ENCODE assay signal across 9 cellular contexts in genomic region chr1:79040424-79041089, GRCh38. TPM values are rescaled to one million over a fixed set of nuclear protein-coding genes. Genes with fewer than 3 reads are reported as not detected.
DNase-seq lines count a peak whose midpoint lies in the region; ATAC-seq and TF ChIP-seq lines count a peak whose summit lies in the region.
"Had no signal": no experiment of that assay in that cellular context is flagged by ENCODE, and none has a peak within 500 bp of the region (broad histone marks: within the 10 kb centered on the region; RNA-seq: fewer than 3 reads in every experiment).

No MANE protein-coding gene starts in this region.

- no peak for TF ChIP-seq POLR2A in thyroid gland (IDR thresholded peaks at IDR 0.05)

- H3K36me3 ChIP-seq in thyroid gland (no peaks in the 10 kb centered on the region), tibial artery (no peaks in the 10 kb centered on the region)

- no peaks in the 10 kb centered on the region for H3K27me3 Mint-ChIP-seq in CD4-positive, alpha-beta T cell

- no peak for ATAC-seq in CD4-positive, alpha-beta T cell (ENCODE audit: poor library complexity)
- ATAC-seq in GM19438 (IDR thresholded peaks at IDR 0.05; ENCODE audit: low read depth, unreplicated experiment) (peak; percentile 60), HG03175 (IDR thresholded peaks at IDR 0.05; ENCODE audit: unreplicated experiment) (peak; percentile 82)

- H3K4me3 ChIP-seq in thyroid gland (replicated peaks in 1 of 3) (no peak overlapping the region), tibial artery (peak overlapping the region in 1 of 2 donors; percentile 20)

- H3K36me3 Mint-ChIP-seq in CD4-positive, alpha-beta T cell (ENCODE audit: low read depth) = no peaks in the 10 kb centered on the region

- CTCF ChIA-PET in CD4-positive, alpha-beta T cell (lab: Charles Lee) = no interaction called here

- peak overlapping the region; percentile 3 for H3K4me3 Mint-ChIP-seq in CD4-positive, alpha-beta T cell

- no peaks in the 10 kb centered on the region for H3K4me1 Mint-ChIP-seq in CD4-positive, alpha-beta T cell (ENCODE audit: low read depth)
- H3K4me1 Mint-ChIP-seq: naive B cell had no signal

- peaks cover 11% of the 10 kb centered on the region for H3K9me3 Mint-ChIP-seq in CD4-positive, alpha-beta T cell

- H3K27me3 ChIP-seq in CD4-positive, alpha-beta T cell (ENCODE audit: control insufficient read depth, insufficient read depth, low read length) = no peaks in the 10 kb centered on the region
- no peaks in the 10 kb centered on the region for H3K27me3 ChIP-seq in thyroid gland
- no peaks in the 10 kb centered on the region for H3K27me3 ChIP-seq in tibial artery

- H3K27ac ChIP-seq in CD4-positive, alpha-beta T cell (ENCODE audit: low read depth, low read length) = no peak overlapping the region
- H3K27ac ChIP-seq in thyroid gland (no peak overlapping the region), tibial artery (no peak overlapping the region)

- no peak overlapping the region for H3K27ac Mint-ChIP-seq in CD4-positive, alpha-beta T cell

- H3K4me1 ChIP-seq in thyroid gland (no peaks in the 10 kb centered on the region), tibial artery (no peaks in the 10 kb centered on the region)

- WGBS in thyroid gland, 2 donors = 56 to 68% methylated on average over 10 of the region's 10 CpGs

- H3K9me3 ChIP-seq in CD4-positive, alpha-beta T cell (ENCODE audit: control insufficient read depth, low read length) = peaks cover 5% of the 10 kb centered on the region
- H3K9me3 ChIP-seq in thyroid gland (no peaks in the 10 kb centered on the region), tibial artery (peaks cover 0 to 9% (median 0%) of the 10 kb centered on the region in 3 donors)

- intact Hi-C loops in CD4-positive, alpha-beta T cell (cut with DNase I, micrococcal nuclease) = no loop called here
- intact Hi-C loops in thyroid gland (cut with DNase I) = no loop called here
- intact Hi-C loops in tibial artery (cut with DNase I; ENCODE audit: low total_unique reads) = no loop called here

- TF ChIP-seq CTCF in CD4-positive, alpha-beta T cell (IDR thresholded peaks at IDR 0.05) = no peak
- TF ChIP-seq CTCF in thyroid gland (IDR thresholded peaks at IDR 0.05) (no peak), tibial artery (IDR thresholded peaks at IDR 0.05) (no peak)

- POLR2A ChIA-PET in CD4-positive, alpha-beta T cell (lab: Charles Lee) = no interaction called here

- DNase-seq in CD4-positive, alpha-beta T cell = no peak
- DNase-seq in dedifferentiated amniotic fluid mesenchymal stem cell (ENCODE audit: extremely low spot score) = peak; percentile 17
- DNase-seq in OCI-M2 (lab: John Stamatoyannopoulos, UW; ENCODE audit: unreplicated experiment) = no peak
- DNase-seq in thyroid gland = no peak
- no peak for DNase-seq in tibial artery
- no peak for DNase-seq in globus pallidus (ENCODE audit: low spot score)
- DNase-seq: naive B cell had no signal

RNA-seq across cellular contexts. Expression of gene ADGRL4, which starts 34.0 kb away (rescaled TPM):
- not detected for total RNA-seq in CD4-positive, alpha-beta T cell
- 10 to 100 TPM in 3 of 4 donors, 1 to 10 TPM in 1; 7.6 to 26.5 (median 22.4) TPM for total RNA-seq in thyroid gland

Comparison
In these comparisons a context has a peak if more than half of its experiments do, and no peak if none do; other contexts are left out.
1. RNA of gene ADGRL4, which starts 34.0 kb away (total RNA-seq): 7.6 to 26.5 TPM in thyroid gland; not detected in CD4-positive, alpha-beta T cell; every median in the first group is over 4 times any median in the second.